25 cellular contexts compared by ENCODE assay signal in genomic region chr14:96250545-96250944, GRCh38. TPM values are rescaled to one million over a fixed set of nuclear protein-coding genes. Genes with fewer than 3 reads are reported as not detected.
"Had no signal": no experiment of that assay in that cellular context is flagged by ENCODE, and none has a peak within 500 bp of the region (broad histone marks: within the 10 kb centered on the region; RNA-seq: fewer than 3 reads in every experiment).

No MANE protein-coding gene starts in this region.

- H3K36me3 Mint-ChIP-seq: activated naive CD4-positive, alpha-beta T cell treated with anti-CD3 and anti-CD28 coated beads, Interleukin-2, amount 50 U/mL, for 72 hours; naive B cell had no signal

- H3K27ac Mint-ChIP-seq: activated naive CD4-positive, alpha-beta T cell treated with anti-CD3 and anti-CD28 coated beads, Interleukin-2, amount 50 U/mL, for 72 hours; activated T-cell treated with anti-CD3 and anti-CD28 coated beads, Interleukin-2, amount 50 U/mL, for 72 hours had no signal

- H3K27ac ChIP-seq: breast epithelium, gastroesophageal sphincter, hepatocyte, parathyroid adenoma, right atrium auricular region, suprapubic skin, tibial artery had no signal

- H3K4me1 ChIP-seq: breast epithelium, parathyroid adenoma, right atrium auricular region, tibial artery had no signal

- H3K4me1 Mint-ChIP-seq: naive B cell, neural crest cell had no signal

- H3K9me3 ChIP-seq: breast epithelium, gastroesophageal sphincter, right atrium auricular region, suprapubic skin, tibial artery had no signal

- DNase-seq: activated CD4-positive, alpha-beta T cell treated with anti-CD3 and anti-CD28 coated beads for 4 hours; activated CD4-positive, alpha-beta T cell treated with anti-CD3 and anti-CD28 coated beads, Interleukin-2, amount 50 U/mL, for 4 hours; activated naive CD4-positive, alpha-beta T cell; activated T-cell treated with anti-CD3 and anti-CD28 coated beads for 4 hours; activated T-cell treated with anti-CD3 and anti-CD28 coated beads, Interleukin-2, amount 50 U/mL, for 72 hours; central memory CD4-positive, alpha-beta T cell; dermis blood vessel endothelial cell; effector CD4-positive, alpha-beta T cell; islet precursor cell; left ventricle myocardium superior; naive B cell; nucleus accumbens; stimulated activated naive CD4-positive, alpha-beta T cell; tibial artery had no signal

- H3K9ac ChIP-seq: parathyroid adenoma had no signal

- H3K4me3 Mint-ChIP-seq: activated T-cell treated with anti-CD3 and anti-CD28 coated beads, Interleukin-2, amount 50 U/mL, for 72 hours; naive B cell; neural crest cell had no signal

- H3K9me3 Mint-ChIP-seq: activated naive CD4-positive, alpha-beta T cell treated with anti-CD3 and anti-CD28 coated beads, Interleukin-2, amount 50 U/mL, for 72 hours; activated T-cell treated with anti-CD3 and anti-CD28 coated beads, Interleukin-2, amount 50 U/mL, for 72 hours had no signal

- H3K4me3 ChIP-seq: breast epithelium, gastroesophageal sphincter, hepatocyte, right atrium auricular region, suprapubic skin, tibial artery had no signal

- ATAC-seq: activated naive CD4-positive, alpha-beta T cell treated with anti-CD3 and anti-CD28 coated beads, Interleukin-2, amount 50 U/mL, for 72 hours; activated T-cell treated with anti-CD3 and anti-CD28 coated beads, Interleukin-2, amount 50 U/mL, for 72 hours; gastroesophageal sphincter; left ventricle myocardium superior had no signal

- H3K27me3 ChIP-seq: breast epithelium, gastroesophageal sphincter, hepatocyte, right atrium auricular region, suprapubic skin had no signal

- H3K36me3 ChIP-seq: breast epithelium, gastroesophageal sphincter, right atrium auricular region, suprapubic skin, tibial artery had no signal

RNA-seq across cellular contexts. Expression of gene BDKRB1, which starts 5.5 kb away (rescaled TPM):
- total RNA-seq: activated naive CD4-positive, alpha-beta T cell treated with anti-CD3 and anti-CD28 coated beads, Interleukin-2, amount 50 U/mL, for 72 hours; activated T-cell treated with anti-CD3 and anti-CD28 coated beads, Interleukin-2, amount 50 U/mL, for 72 hours; dermis blood vessel endothelial cell; left ventricle myocardium superior; lung microvascular endothelial cell; neural crest cell; pulmonary artery endothelial cell; T-helper 1 cell treated with Interleukin-12 subunit alpha and Interleukin-12 subunit beta and Interleukin-4 antibody, amounts not matched to agents 30 ng/mL and 1 ng/mL, for 36 hours had no signal

RNA-seq across cellular contexts. Expression of gene BDKRB2, which starts 45.9 kb away (rescaled TPM):
- total RNA-seq: activated T-cell treated with anti-CD3 and anti-CD28 coated beads, Interleukin-2, amount 50 U/mL, for 72 hours; pulmonary artery endothelial cell; T-helper 1 cell treated with Interleukin-12 subunit alpha and Interleukin-12 subunit beta and Interleukin-4 antibody, amounts not matched to agents 30 ng/mL and 1 ng/mL, for 36 hours had no signal
